1 cellular context compared by ENCODE assay signal in the genomic region with DNA sequence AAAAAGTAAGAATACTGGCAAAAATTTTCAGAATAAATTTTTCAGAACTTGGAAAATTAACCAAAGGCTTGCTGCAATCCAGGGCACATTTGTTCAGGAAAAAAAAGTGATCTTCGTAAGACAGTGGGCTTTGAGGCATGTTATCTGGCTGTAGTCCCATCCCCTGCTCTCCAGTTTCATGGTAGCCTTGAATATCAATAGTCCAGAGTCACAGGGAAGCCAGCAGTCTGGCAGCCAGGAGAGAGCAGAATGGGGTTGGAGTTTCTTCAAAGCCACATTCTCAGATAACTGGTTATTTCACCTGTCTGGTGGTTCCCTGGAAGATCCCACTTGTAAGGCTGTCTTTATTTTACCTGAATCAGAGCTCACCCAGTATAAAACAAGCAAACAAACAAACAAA.
TF ChIP-seq lines count a peak whose summit lies in the region.

No MANE protein-coding gene starts in this region.

TF ChIP-seq in WTC11, 78 proteins besides CTCF, POLR2A, EP300 and RAD21 (continued from another document):
- TF ChIP-seq IRF1 (CRISPR knock-in tag; IDR thresholded peaks at IDR 0.05) = no peak
- TF ChIP-seq, protein P1, sequence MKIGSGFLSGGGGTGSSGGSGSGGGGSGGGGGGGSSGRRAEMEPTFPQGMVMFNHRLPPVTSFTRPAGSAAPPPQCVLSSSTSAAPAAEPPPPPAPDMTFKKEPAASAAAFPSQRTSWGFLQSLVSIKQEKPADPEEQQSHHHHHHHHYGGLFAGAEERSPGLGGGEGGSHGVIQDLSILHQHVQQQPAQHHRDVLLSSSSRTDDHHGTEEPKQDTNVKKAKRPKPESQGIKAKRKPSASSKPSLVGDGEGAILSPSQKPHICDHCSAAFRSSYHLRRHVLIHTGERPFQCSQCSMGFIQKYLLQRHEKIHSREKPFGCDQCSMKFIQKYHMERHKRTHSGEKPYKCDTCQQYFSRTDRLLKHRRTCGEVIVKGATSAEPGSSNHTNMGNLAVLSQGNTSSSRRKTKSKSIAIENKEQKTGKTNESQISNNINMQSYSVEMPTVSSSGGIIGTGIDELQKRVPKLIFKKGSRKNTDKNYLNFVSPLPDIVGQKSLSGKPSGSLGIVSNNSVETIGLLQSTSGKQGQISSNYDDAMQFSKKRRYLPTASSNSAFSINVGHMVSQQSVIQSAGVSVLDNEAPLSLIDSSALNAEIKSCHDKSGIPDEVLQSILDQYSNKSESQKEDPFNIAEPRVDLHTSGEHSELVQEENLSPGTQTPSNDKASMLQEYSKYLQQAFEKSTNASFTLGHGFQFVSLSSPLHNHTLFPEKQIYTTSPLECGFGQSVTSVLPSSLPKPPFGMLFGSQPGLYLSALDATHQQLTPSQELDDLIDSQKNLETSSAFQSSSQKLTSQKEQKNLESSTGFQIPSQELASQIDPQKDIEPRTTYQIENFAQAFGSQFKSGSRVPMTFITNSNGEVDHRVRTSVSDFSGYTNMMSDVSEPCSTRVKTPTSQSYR (CRISPR knock-in tag; IDR thresholded peaks at IDR 0.05) = no peak
- no peak for TF ChIP-seq FOXJ3 (CRISPR knock-in tag; IDR thresholded peaks at IDR 0.05; ENCODE audit: borderline replicate concordance)
- no peak for TF ChIP-seq NR1H2 (CRISPR knock-in tag; IDR thresholded peaks at IDR 0.05)
- TF ChIP-seq CREB1 (CRISPR knock-in tag; IDR thresholded peaks at IDR 0.05) = no peak
- TF ChIP-seq, protein P2, sequence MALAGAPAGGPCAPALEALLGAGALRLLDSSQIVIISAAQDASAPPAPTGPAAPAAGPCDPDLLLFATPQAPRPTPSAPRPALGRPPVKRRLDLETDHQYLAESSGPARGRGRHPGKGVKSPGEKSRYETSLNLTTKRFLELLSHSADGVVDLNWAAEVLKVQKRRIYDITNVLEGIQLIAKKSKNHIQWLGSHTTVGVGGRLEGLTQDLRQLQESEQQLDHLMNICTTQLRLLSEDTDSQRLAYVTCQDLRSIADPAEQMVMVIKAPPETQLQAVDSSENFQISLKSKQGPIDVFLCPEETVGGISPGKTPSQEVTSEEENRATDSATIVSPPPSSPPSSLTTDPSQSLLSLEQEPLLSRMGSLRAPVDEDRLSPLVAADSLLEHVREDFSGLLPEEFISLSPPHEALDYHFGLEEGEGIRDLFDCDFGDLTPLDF (CRISPR knock-in tag; IDR thresholded peaks at IDR 0.05) = no peak
- TF ChIP-seq GABPB1 (CRISPR knock-in tag; IDR thresholded peaks at IDR 0.05) = no peak
- TF ChIP-seq NFATC4 (CRISPR knock-in tag; IDR thresholded peaks at IDR 0.05) = no peak
